Comparison of ENCODE assay signal across 21 cellular contexts in genomic region chr2:110863726-110864125, GRCh38.
"Had no signal": no experiment of that assay in that cellular context is flagged by ENCODE, and none has a peak within 500 bp of the region (broad histone marks: within the 10 kb centered on the region; RNA-seq: fewer than 3 reads in every experiment).

No MANE protein-coding gene starts in this region.

- DNase-seq: cortex of kidney; dorsolateral prefrontal cortex; effector CD8-positive, alpha-beta T cell; heart left ventricle; hippocampal formation; left colon; mammary epithelial cell; naive thymus-derived CD4-positive, alpha-beta T cell; occipital lobe; psoas muscle; retina; right lobe of liver; spleen; stimulated activated CD4-positive, alpha-beta T cell treated with anti-CD3 and anti-CD28 coated beads, Interleukin-2, amount 100 ng/mL, for 24 hours; stimulated activated CD4-positive, alpha-beta T cell treated with anti-CD3 and anti-CD28 coated beads, Interleukin-4, amount 100 ng/mL, for 4 hours; stimulated activated naive B cell treated with anti-CD40 and anti-IgM and Interleukin-4, amounts not matched to agents 10 μg/mL and 1 μg/mL and 100 μg/mL, for 72 hours; stimulated activated naive CD8-positive, alpha-beta T cell treated with anti-CD3 and anti-CD28 coated beads, Interleukin-15, amount 100 ng/mL, for 72 hours; testis; upper lobe of right lung had no signal

- H3K27me3 ChIP-seq: right lobe of liver, testis, upper lobe of right lung, vagina had no signal

- H3K36me3 ChIP-seq: heart left ventricle, right lobe of liver, spleen, tibial nerve, upper lobe of right lung, vagina had no signal

- H3K9me3 ChIP-seq: heart left ventricle, psoas muscle, right lobe of liver, spleen, testis, tibial nerve, upper lobe of right lung, vagina had no signal

- H3K4me1 ChIP-seq: heart left ventricle, psoas muscle, right lobe of liver, testis, tibial nerve, upper lobe of right lung had no signal

- H3K4me3 ChIP-seq: dorsolateral prefrontal cortex, heart left ventricle, psoas muscle, right lobe of liver, spleen, testis, tibial nerve, upper lobe of right lung, vagina had no signal

- H3K27ac ChIP-seq: dorsolateral prefrontal cortex, heart left ventricle, psoas muscle, right lobe of liver, testis, tibial nerve, upper lobe of right lung, vagina had no signal
